In genomic region chr4:128565565-128566186, GRCh38 we compare ENCODE assay signal across 8 cellular contexts.
A peak's percentile ranks its signal among the peaks of the same experiment; 100 is the strongest.
DNase-seq lines count a peak whose midpoint lies in the region; ATAC-seq and TF ChIP-seq lines count a peak whose summit lies in the region.

No MANE protein-coding gene starts in this region.

- H3K4me1 ChIP-seq in thoracic aorta (ENCODE audit: control insufficient read depth in 1 of 2, low read depth in 2 of 2) = peaks cover 9 to 41% of the 10 kb centered on the region in 2 donors

- H3K4me1 Mint-ChIP-seq in activated naive CD4-positive, alpha-beta T cell treated with anti-CD3 and anti-CD28 coated beads for 36 hours (ENCODE audit: low read depth) = no peaks in the 10 kb centered on the region
- H3K4me1 Mint-ChIP-seq in activated CD8-positive, alpha-beta T cell treated with anti-CD3 and anti-CD28 coated beads, Interleukin-2, amount 10 ng/mL, durations not matched to agents 7 days and 5 days (ENCODE audit: low read depth) = no peaks in the 10 kb centered on the region

- H3K36me3 ChIP-seq in thoracic aorta = no peaks in the 10 kb centered on the region

- H3K27me3 ChIP-seq in thoracic aorta (replicated peaks; ENCODE audit: insufficient read depth) = no peaks in the 10 kb centered on the region

- H3K4me3 ChIP-seq in thoracic aorta = no peak overlapping the region

- no peak overlapping the region for H3K27ac ChIP-seq in thoracic aorta

- H3K9me3 Mint-ChIP-seq in activated naive CD4-positive, alpha-beta T cell treated with anti-CD3 and anti-CD28 coated beads for 36 hours = no peaks in the 10 kb centered on the region
- H3K9me3 Mint-ChIP-seq in activated CD8-positive, alpha-beta T cell treated with anti-CD3 and anti-CD28 coated beads, Interleukin-2, amount 10 ng/mL, durations not matched to agents 7 days and 5 days (ENCODE audit: insufficient read depth) = no peaks in the 10 kb centered on the region

- POLR2A ChIA-PET in activated CD8-positive, alpha-beta T cell treated with anti-CD3 and anti-CD28 coated beads, Interleukin-2, amount 10 ng/mL, durations not matched to agents 7 days and 5 days (lab: Charles Lee) = no interaction called here

- intact Hi-C loops in activated naive CD4-positive, alpha-beta T cell treated with anti-CD3 and anti-CD28 coated beads for 36 hours (cut with micrococcal nuclease) = loop anchor here (1.0 to 5.0 kb wide), 2 partner anchors 244 to 278 kb away; partner anchors contain the start of genes JADE1 and PGRMC2

- no peak overlapping the region for H3K27ac Mint-ChIP-seq in activated naive CD4-positive, alpha-beta T cell treated with anti-CD3 and anti-CD28 coated beads for 36 hours
- no peak overlapping the region for H3K27ac Mint-ChIP-seq in activated CD8-positive, alpha-beta T cell treated with anti-CD3 and anti-CD28 coated beads, Interleukin-2, amount 10 ng/mL, durations not matched to agents 7 days and 5 days

- no peak overlapping the region for H3K4me3 Mint-ChIP-seq in activated naive CD4-positive, alpha-beta T cell treated with anti-CD3 and anti-CD28 coated beads for 36 hours
- no peak overlapping the region for H3K4me3 Mint-ChIP-seq in activated CD8-positive, alpha-beta T cell treated with anti-CD3 and anti-CD28 coated beads, Interleukin-2, amount 10 ng/mL, durations not matched to agents 7 days and 5 days

- CTCF ChIA-PET in activated naive CD4-positive, alpha-beta T cell treated with anti-CD3 and anti-CD28 coated beads for 36 hours (lab: Charles Lee) = interaction anchor here (0.9 to 1.6 kb wide), 2 partner anchors 17 to 111 kb away, joined by 3 read pairs; no protein-coding TSS in a partner anchor
- CTCF ChIA-PET in activated CD8-positive, alpha-beta T cell treated with anti-CD3 and anti-CD28 coated beads, Interleukin-2, amount 10 ng/mL, durations not matched to agents 7 days and 5 days (lab: Charles Lee) = interaction anchor here (0.8 kb wide), 1 partner anchor 9 kb away, joined by 4 read pairs; no protein-coding TSS in a partner anchor

- peak; percentile 48 for TF ChIP-seq CTCF in thoracic aorta (IDR thresholded peaks at IDR 0.05)

- H3K9me3 ChIP-seq in thoracic aorta = no peaks in the 10 kb centered on the region

- ATAC-seq in activated CD8-positive, alpha-beta T cell treated with anti-CD3 and anti-CD28 coated beads, Interleukin-2, amount 10 ng/mL, durations not matched to agents 7 days and 5 days = no peak
- ATAC-seq in thoracic aorta (ENCODE audit: insufficient number of reproducible peaks, low FRiP score, low read depth) = no peak
- no peak for ATAC-seq in HG03378 (IDR thresholded peaks at IDR 0.05; ENCODE audit: unreplicated experiment)
- ATAC-seq in HG03139 (IDR thresholded peaks at IDR 0.05; ENCODE audit: unreplicated experiment) = no peak

- no peaks in the 10 kb centered on the region for H3K36me3 Mint-ChIP-seq in activated naive CD4-positive, alpha-beta T cell treated with anti-CD3 and anti-CD28 coated beads for 36 hours (ENCODE audit: low read depth)
- no peaks in the 10 kb centered on the region for H3K36me3 Mint-ChIP-seq in activated CD8-positive, alpha-beta T cell treated with anti-CD3 and anti-CD28 coated beads, Interleukin-2, amount 10 ng/mL, durations not matched to agents 7 days and 5 days (ENCODE audit: low read depth)

- H3K27me3 Mint-ChIP-seq in activated naive CD4-positive, alpha-beta T cell treated with anti-CD3 and anti-CD28 coated beads for 36 hours (ENCODE audit: low read depth) = peaks cover 7% of the 10 kb centered on the region
- H3K27me3 Mint-ChIP-seq in activated CD8-positive, alpha-beta T cell treated with anti-CD3 and anti-CD28 coated beads, Interleukin-2, amount 10 ng/mL, durations not matched to agents 7 days and 5 days (ENCODE audit: low read depth) = peaks cover 15% of the 10 kb centered on the region

- DNase-seq in activated naive CD4-positive, alpha-beta T cell treated with anti-CD3 and anti-CD28 coated beads for 36 hours = peak; percentile 50
- DNase-seq in activated naive CD4-positive, alpha-beta T cell treated with Interleukin-2 at 50 U/mL for 16 hours = no peak
- DNase-seq in KG1 (lab: John Stamatoyannopoulos, UW) = peak; percentile 17
- peak; percentile 24 for DNase-seq in activated CD8-positive, alpha-beta T cell treated with anti-CD3 and anti-CD28 coated beads, Interleukin-2, amount 10 ng/mL, durations not matched to agents 7 days and 5 days
- peak; percentile 77 for DNase-seq in iPS-NIHi11 (ENCODE audit: low spot score)
- DNase-seq in thoracic aorta (ENCODE audit: low spot score) = no peak

Comparison
In these comparisons a context has a peak if more than half of its experiments do, and no peak if none do; other contexts are left out.
1. DNase-seq: peak in activated naive CD4-positive, alpha-beta T cell treated with anti-CD3 and anti-CD28 coated beads for 36 hours (single experiment), KG1 (single experiment), activated CD8-positive, alpha-beta T cell treated with anti-CD3 and anti-CD28 coated beads, Interleukin-2, amount 10 ng/mL, durations not matched to agents 7 days and 5 days (single experiment) and iPS-NIHi11 (single experiment); none in activated naive CD4-positive, alpha-beta T cell treated with Interleukin-2 at 50 U/mL for 16 hours (single experiment) and thoracic aorta (single experiment).